ENCODE assay signal across 1 cellular context in the genomic region with DNA sequence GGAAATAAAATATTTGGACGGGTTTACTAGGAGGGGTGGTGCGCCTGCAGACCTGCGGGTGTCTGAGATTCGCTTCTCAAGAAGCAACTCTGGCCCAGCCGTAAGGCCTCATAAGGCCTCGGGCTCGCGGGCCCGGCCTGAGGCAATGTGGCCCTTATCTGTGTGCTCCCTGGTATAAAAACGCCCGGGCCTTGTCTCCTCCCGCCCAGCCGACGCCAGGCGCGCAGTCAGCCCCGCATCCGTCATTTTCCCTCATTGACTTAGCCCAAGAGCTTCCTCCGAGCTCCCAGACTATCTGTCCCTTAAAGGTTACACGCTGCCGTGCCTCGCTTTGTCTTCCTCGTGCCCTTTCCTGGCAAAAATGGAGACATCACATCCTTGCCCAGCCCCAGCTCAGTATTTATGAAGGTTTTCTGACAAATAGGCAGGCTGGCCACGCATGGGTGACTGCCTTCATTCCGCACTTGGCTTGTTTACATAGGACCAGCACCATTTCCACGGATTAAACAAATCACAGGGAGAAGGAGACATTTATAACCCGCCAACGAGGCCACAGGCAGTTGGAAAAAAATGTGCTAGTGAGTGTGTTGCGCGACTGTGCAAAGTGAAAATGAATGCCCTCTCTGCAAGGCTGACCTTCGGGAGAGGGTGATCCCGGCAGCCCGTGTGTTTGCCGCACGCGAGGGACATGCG.
TF ChIP-seq lines count a peak whose summit lies in the region.

No MANE protein-coding gene starts in this region.

TF ChIP-seq in neural cell, 6 proteins besides CTCF, POLR2A, EP300 and RAD21 (continued from another document):
- TF ChIP-seq, protein P1, sequence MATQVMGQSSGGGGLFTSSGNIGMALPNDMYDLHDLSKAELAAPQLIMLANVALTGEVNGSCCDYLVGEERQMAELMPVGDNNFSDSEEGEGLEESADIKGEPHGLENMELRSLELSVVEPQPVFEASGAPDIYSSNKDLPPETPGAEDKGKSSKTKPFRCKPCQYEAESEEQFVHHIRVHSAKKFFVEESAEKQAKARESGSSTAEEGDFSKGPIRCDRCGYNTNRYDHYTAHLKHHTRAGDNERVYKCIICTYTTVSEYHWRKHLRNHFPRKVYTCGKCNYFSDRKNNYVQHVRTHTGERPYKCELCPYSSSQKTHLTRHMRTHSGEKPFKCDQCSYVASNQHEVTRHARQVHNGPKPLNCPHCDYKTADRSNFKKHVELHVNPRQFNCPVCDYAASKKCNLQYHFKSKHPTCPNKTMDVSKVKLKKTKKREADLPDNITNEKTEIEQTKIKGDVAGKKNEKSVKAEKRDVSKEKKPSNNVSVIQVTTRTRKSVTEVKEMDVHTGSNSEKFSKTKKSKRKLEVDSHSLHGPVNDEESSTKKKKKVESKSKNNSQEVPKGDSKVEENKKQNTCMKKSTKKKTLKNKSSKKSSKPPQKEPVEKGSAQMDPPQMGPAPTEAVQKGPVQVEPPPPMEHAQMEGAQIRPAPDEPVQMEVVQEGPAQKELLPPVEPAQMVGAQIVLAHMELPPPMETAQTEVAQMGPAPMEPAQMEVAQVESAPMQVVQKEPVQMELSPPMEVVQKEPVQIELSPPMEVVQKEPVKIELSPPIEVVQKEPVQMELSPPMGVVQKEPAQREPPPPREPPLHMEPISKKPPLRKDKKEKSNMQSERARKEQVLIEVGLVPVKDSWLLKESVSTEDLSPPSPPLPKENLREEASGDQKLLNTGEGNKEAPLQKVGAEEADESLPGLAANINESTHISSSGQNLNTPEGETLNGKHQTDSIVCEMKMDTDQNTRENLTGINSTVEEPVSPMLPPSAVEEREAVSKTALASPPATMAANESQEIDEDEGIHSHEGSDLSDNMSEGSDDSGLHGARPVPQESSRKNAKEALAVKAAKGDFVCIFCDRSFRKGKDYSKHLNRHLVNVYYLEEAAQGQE (IDR thresholded peaks at IDR 0.05; ENCODE audit: borderline replicate concordance): no peak
